In genomic region chr12:108805136-108805535, GRCh38 we compare ENCODE assay signal across 12 cellular contexts. TPM values are rescaled to one million over a fixed set of nuclear protein-coding genes. Genes with fewer than 3 reads are reported as not detected.
DNase-seq lines count a peak whose midpoint lies in the region; ATAC-seq and TF ChIP-seq lines count a peak whose summit lies in the region.
"Had no signal": no experiment of that assay in that cellular context is flagged by ENCODE, and none has a peak within 500 bp of the region (broad histone marks: within the 10 kb centered on the region; RNA-seq: fewer than 3 reads in every experiment).

No MANE protein-coding gene starts in this region.

- H3K36me3 Mint-ChIP-seq in osteocyte (ENCODE audit: unreplicated experiment): peaks cover 42% of the 10 kb centered on the region

- H3K4me3 ChIP-seq in liver (ENCODE audit: low read depth in 1 of 3, low read length in 3 of 3): no peak overlapping the region
- H3K4me3 ChIP-seq in right lobe of liver: no peak overlapping the region
- no peak overlapping the region for H3K4me3 ChIP-seq in dorsolateral prefrontal cortex
- H3K4me3 ChIP-seq: BLaER1 had no signal

- H3K36me3 ChIP-seq in liver (ENCODE audit: control insufficient read depth in 4 of 4, insufficient read depth in 3 of 4, low read depth in 1 of 4, low read length in 3 of 4) (peaks cover 12 to 60% (median 51%) of the 10 kb centered on the region in 4 donors), right lobe of liver (peaks cover 8 to 75% (median 17%) of the 10 kb centered on the region in 4 donors)

- H3K27me3 Mint-ChIP-seq in osteocyte (ENCODE audit: unreplicated experiment): no peaks in the 10 kb centered on the region
- H3K27me3 Mint-ChIP-seq: activated B cell treated with CpG ODN at 0.5 μM for 24 hours, progenitor cell of endocrine pancreas had no signal

- H3K4me1 ChIP-seq in liver (ENCODE audit: control insufficient read depth in 4 of 4, insufficient read depth in 4 of 4, low read length in 3 of 4): peaks cover 0 to 2% (median 0%) of the 10 kb centered on the region in 4 donors
- H3K4me1 ChIP-seq in right lobe of liver: peaks cover 0 to 4% (median 0%) of the 10 kb centered on the region in 4 donors

- TF ChIP-seq POLR2A in right lobe of liver (IDR thresholded peaks at IDR 0.05): no peak

- H3K9me3 Mint-ChIP-seq in osteocyte (ENCODE audit: unreplicated experiment): no peaks in the 10 kb centered on the region
- H3K9me3 Mint-ChIP-seq: activated B cell treated with CpG ODN at 0.5 μM for 24 hours had no signal

- ATAC-seq in right lobe of liver (no peak), GM19463 (IDR thresholded peaks at IDR 0.05; ENCODE audit: unreplicated experiment) (no peak)

- H3K9me3 ChIP-seq in liver (ENCODE audit: control insufficient read depth in 4 of 4, low read length in 3 of 4) (no peaks in the 10 kb centered on the region), right lobe of liver (no peaks in the 10 kb centered on the region)
- H3K9me3 ChIP-seq: BLaER1 had no signal

- no peak for TF ChIP-seq CTCF in liver (IDR thresholded peaks at IDR 0.05; ENCODE audit: low read depth, low read length, missing input control)
- TF ChIP-seq CTCF in right lobe of liver (IDR thresholded peaks at IDR 0.05): no peak
- TF ChIP-seq CTCF in dorsolateral prefrontal cortex (IDR thresholded peaks at IDR 0.05 in 54 of 56, conservative IDR thresholded peaks at IDR 0.05 in 2 of 56; ENCODE audit: low read depth in 1 of 56, partially characterized antibody in 56 of 56): no peak
- TF ChIP-seq CTCF in osteocyte (IDR thresholded peaks at IDR 0.05): no peak

- no peak for TF ChIP-seq RAD21 in liver (IDR thresholded peaks at IDR 0.05)

- H3K27me3 ChIP-seq in liver (ENCODE audit: control insufficient read depth in 4 of 4, insufficient read depth in 4 of 4, low read length in 3 of 4): no peaks in the 10 kb centered on the region
- no peaks in the 10 kb centered on the region for H3K27me3 ChIP-seq in right lobe of liver
- no peaks in the 10 kb centered on the region for H3K27me3 ChIP-seq in dorsolateral prefrontal cortex
- H3K27me3 ChIP-seq: BLaER1 had no signal

- H3K4me3 Mint-ChIP-seq in osteocyte (ENCODE audit: unreplicated experiment): peak overlapping the region; percentile 41
- H3K4me3 Mint-ChIP-seq: activated B cell treated with CpG ODN at 0.5 μM for 24 hours had no signal

- 92% methylated on average over 4 of the region's 4 CpGs for WGBS in liver
- 82% methylated on average over 4 of the region's 4 CpGs for WGBS in right lobe of liver (ENCODE audit: insufficient coverage, low coverage, low lambda C conversion rate, missing lambda C conversion rate)

- no peak for DNase-seq in right lobe of liver
- peak in 1 of 10 donors; percentile 13 for DNase-seq in dorsolateral prefrontal cortex
- DNase-seq in osteocyte (ENCODE audit: extremely low spot score, unreplicated experiment): no peak
- no peak for DNase-seq in NOMO-1 (lab: John Stamatoyannopoulos, UW; ENCODE audit: unreplicated experiment in 2 of 2)
- no peak for DNase-seq in GF-D8 (lab: John Stamatoyannopoulos, UW)
- no peak for DNase-seq in anterior cingulate cortex (lab: John Stamatoyannopoulos, UW)
- DNase-seq: activated B cell treated with CpG ODN at 0.5 μM for 24 hours; activated naive CD4-positive, alpha-beta T cell treated with Interleukin-2 at 50 U/mL for 16 hours had no signal

- peak overlapping the region; percentile 99 for H3K27ac Mint-ChIP-seq in osteocyte (ENCODE audit: unreplicated experiment)
- H3K27ac Mint-ChIP-seq: activated B cell treated with CpG ODN at 0.5 μM for 24 hours had no signal

- intact Hi-C loops in right lobe of liver (cut with DNase I): no loop called here
- intact Hi-C loops in dorsolateral prefrontal cortex (cut with DNase I): loop anchor here (5.0 to 10.0 kb wide), 5 partner anchors 47 to 287 kb away; partner anchors contain the start of genes ALKBH2 (in 1 of the 2) and SSH1 (in 1 of the 2)

- peak overlapping the region; percentile 10 to 55 for H3K27ac ChIP-seq in liver (ENCODE audit: low read depth in 1 of 2, low read length in 2 of 2)
- no peak overlapping the region for H3K27ac ChIP-seq in right lobe of liver
- H3K27ac ChIP-seq in dorsolateral prefrontal cortex: peak overlapping the region in 46 of 59 donors; percentile 31 to 87 (median 74)
- H3K27ac ChIP-seq: BLaER1 had no signal

- H3K4me1 Mint-ChIP-seq in osteocyte (ENCODE audit: unreplicated experiment): peaks cover 75% of the 10 kb centered on the region

- H3K9ac ChIP-seq in liver (ENCODE audit: low read depth in 1 of 2, low read length in 2 of 2): no peak overlapping the region
- H3K9ac ChIP-seq: BLaER1 had no signal

TF ChIP-seq in liver, 16 proteins besides CTCF, POLR2A, EP300 and RAD21:
- TF ChIP-seq TAF1 (conservative IDR thresholded peaks at IDR 0.05) (no peak), HNF4A (conservative IDR thresholded peaks at IDR 0.05) (no peak), YY1 (IDR thresholded peaks at IDR 0.05) (no peak), NR2F2 (IDR thresholded peaks at IDR 0.05) (no peak), FOXA2 (IDR thresholded peaks at IDR 0.05) (no peak), SP1 (IDR thresholded peaks at IDR 0.05) (no peak), FOXA1 (IDR thresholded peaks at IDR 0.05) (no peak), ATF3 (IDR thresholded peaks at IDR 0.05) (no peak), EGR1 (IDR thresholded peaks at IDR 0.05; ENCODE audit: low read depth in 2 of 2) (no peak), RXRA (IDR thresholded peaks at IDR 0.05) (no peak), HNF4G (IDR thresholded peaks at IDR 0.05) (no peak), ZBTB33 (IDR thresholded peaks at IDR 0.05) (no peak), GABPA (IDR thresholded peaks at IDR 0.05 in 1 of 2, conservative IDR thresholded peaks at IDR 0.05 in 1 of 2) (no peak)
TF ChIP-seq in liver: peak in this region for 0.

RNA-seq across cellular contexts. Expression of gene SSH1, which starts 52.2 kb away (rescaled TPM):
- total RNA-seq in liver (1 to 10 TPM; 4.7 to 8.5 TPM), right lobe of liver (10 to 100 TPM in 5 of 6 experiments, 1 to 10 TPM in 1; 9.8 to 17.6 (median 15.7) TPM), dorsolateral prefrontal cortex (10 to 100 TPM; 28.6 to 59.1 (median 46.8) TPM), osteocyte (96.9 and 109 TPM in 2 replicates)
- 1 to 10 TPM; 4.5 to 5.6 TPM for polyA plus RNA-seq in liver

Comparison
In these comparisons a context has a peak if more than half of its experiments do, and no peak if none do; other contexts are left out.
1. H3K27ac ChIP-seq: peak in liver (2 of 2) and dorsolateral prefrontal cortex (46 of 59); none in right lobe of liver (0 of 3).
2. intact Hi-C loops: an anchor here in dorsolateral prefrontal cortex (5.0 to 10.0 kb wide); none called in right lobe of liver.